ENCODE assay signal across 8 cellular contexts in the genomic region with DNA sequence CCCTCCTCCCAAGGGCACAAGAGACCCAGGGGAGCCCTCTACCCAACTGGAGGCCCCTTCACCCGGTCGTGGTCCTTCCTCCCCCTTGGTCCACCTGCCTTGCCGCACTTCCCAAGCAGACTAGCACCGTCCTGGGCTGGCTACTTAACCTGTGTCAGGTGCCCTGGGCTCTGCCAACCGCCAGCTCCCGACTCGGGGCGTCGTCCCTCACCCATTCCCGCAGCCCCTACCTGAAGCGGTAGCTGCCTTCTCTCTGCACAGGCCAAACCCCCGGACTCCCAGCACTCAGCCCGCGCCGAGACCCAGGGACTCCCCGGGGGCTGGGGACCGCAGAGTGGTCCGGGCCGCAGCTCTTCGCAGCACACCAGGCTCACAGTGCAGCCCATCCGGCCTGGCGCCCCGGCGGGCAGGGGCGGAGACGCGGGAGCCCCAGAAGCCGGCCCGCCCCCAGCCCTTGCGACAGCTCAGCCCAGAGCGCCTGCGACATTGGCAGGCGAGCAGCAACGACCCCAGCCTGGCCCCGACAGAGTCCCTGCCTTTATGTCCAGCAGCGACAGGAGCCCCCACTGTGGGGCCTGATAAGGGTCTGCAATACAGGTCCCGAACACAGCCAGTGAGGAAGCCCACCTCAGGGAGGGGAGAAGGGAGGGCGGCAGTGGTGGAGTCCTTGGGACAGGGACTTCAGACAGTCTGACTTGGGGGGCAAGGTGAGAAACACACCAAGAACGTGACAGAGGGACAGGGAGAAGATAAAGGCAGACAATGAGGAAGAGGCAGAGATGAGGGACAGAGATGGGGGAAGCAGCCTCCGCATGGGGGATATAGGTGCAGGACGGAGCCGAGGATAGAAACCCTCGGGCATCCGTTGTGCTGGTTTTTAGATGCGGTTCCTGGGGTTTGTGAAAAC. TPM values are rescaled to one million over a fixed set of nuclear protein-coding genes. Genes with fewer than 3 reads are reported as not detected.
A peak's percentile ranks its signal among the peaks of the same experiment; 100 is the strongest.
DNase-seq lines count a peak whose midpoint lies in the region; ATAC-seq and TF ChIP-seq lines count a peak whose summit lies in the region.

No MANE protein-coding gene starts in this region.

- in situ Hi-C loops in mammary epithelial cell (cut with MboI; ENCODE audit: low sequenced_read_pairs in 2 of 2): no loop called here

- H3K4me3 Mint-ChIP-seq in activated T-cell treated with anti-CD3 and anti-CD28 coated beads, Interleukin-2, amount 50 U/mL, for 4 hours: peak overlapping the region; percentile 60
- H3K4me3 Mint-ChIP-seq in activated B cell treated with CpG ODN at 0.5 μM for 24 hours (peak overlapping the region; percentile 70), immature natural killer cell (peak overlapping the region; percentile 69 to 85 (median 77))

- peaks cover 10% of the 10 kb centered on the region for H3K4me1 Mint-ChIP-seq in activated T-cell treated with anti-CD3 and anti-CD28 coated beads, Interleukin-2, amount 50 U/mL, for 4 hours (ENCODE audit: low read depth)
- H3K4me1 Mint-ChIP-seq in activated B cell treated with CpG ODN at 0.5 μM for 24 hours (peaks cover 10% of the 10 kb centered on the region), immature natural killer cell (peaks cover 13 to 21% of the 10 kb centered on the region in 2 donors)

- BruUV-seq in mammary epithelial cell (replicated peaks; lab: Mats Ljungman, UMichigan): no TSS peak

- ATAC-seq in activated T-cell treated with anti-CD3 and anti-CD28 coated beads, Interleukin-2, amount 50 U/mL, for 4 hours: peak; percentile 13 to 20
- no peak for ATAC-seq in activated B cell treated with CpG ODN at 0.5 μM for 24 hours (ENCODE audit: low read depth)

- TF ChIP-seq CTCF in activated B cell treated with CpG ODN at 0.5 μM for 24 hours (IDR thresholded peaks at IDR 0.05): no peak
- no peak for TF ChIP-seq CTCF in mammary epithelial cell (conservative IDR thresholded peaks at IDR 0.05 in 1 of 2, IDR thresholded peaks at IDR 0.05 in 1 of 2; ENCODE audit: extremely low read depth in 1 of 2, insufficient read depth in 1 of 2, low read depth in 1 of 2, low read length in 2 of 2)

- POLR2A ChIA-PET in activated B cell treated with CpG ODN at 0.5 μM for 24 hours (lab: Charles Lee): no interaction called here

- no peak overlapping the region for H3K27ac Mint-ChIP-seq in activated B cell treated with CpG ODN at 0.5 μM for 24 hours
- peak overlapping the region in 4 of 6 donors; percentile 38 to 79 (median 46) for H3K27ac Mint-ChIP-seq in immature natural killer cell

- H3K4me3 ChIP-seq in thymus (ENCODE audit: low read length) (peak overlapping the region; percentile 8), mammary epithelial cell (replicated peaks in 1 of 3; ENCODE audit: insufficient read depth in 1 of 3, low read depth in 2 of 3, low read length in 3 of 3) (no peak overlapping the region)

- no peaks in the 10 kb centered on the region for H4K20me1 ChIP-seq in mammary epithelial cell (ENCODE audit: insufficient read depth, low read length)

- peaks cover 6% of the 10 kb centered on the region for H3K27me3 ChIP-seq in thymus (ENCODE audit: control insufficient read depth, insufficient read depth)
- H3K27me3 ChIP-seq in mammary epithelial cell (ENCODE audit: insufficient read depth, low read length): no peaks in the 10 kb centered on the region

- H3K4me2 ChIP-seq in mammary epithelial cell (ENCODE audit: insufficient read depth, low read depth, low read length): no peak overlapping the region

- WGBS in thymus: 58% methylated on average over 45 of the region's 45 CpGs
- 80% methylated on average over 20 of the region's 45 CpGs for WGBS in mammary epithelial cell (ENCODE audit: low coverage, missing lambda C conversion rate)

- H3K36me3 ChIP-seq in thymus (ENCODE audit: control insufficient read depth, insufficient read depth): no peaks in the 10 kb centered on the region
- H3K36me3 ChIP-seq in mammary epithelial cell (ENCODE audit: insufficient read depth, low read length): no peaks in the 10 kb centered on the region

- intact Hi-C loops in activated B cell treated with CpG ODN at 0.5 μM for 24 hours (cut with micrococcal nuclease): loop anchor here (1.0 kb wide), 2 partner anchors 245 to 249 kb away; no protein-coding TSS in a partner anchor
- intact Hi-C loops in mammary epithelial cell (cut with micrococcal nuclease): loop anchor here (1.0 to 2.0 kb wide), 4 partner anchors 45 to 249 kb away; no protein-coding TSS in a partner anchor

- H3K9me3 ChIP-seq in thymus (ENCODE audit: control insufficient read depth): no peaks in the 10 kb centered on the region
- no peaks in the 10 kb centered on the region for H3K9me3 ChIP-seq in mammary epithelial cell (replicated peaks; ENCODE audit: insufficient read depth, low read length)

- no peaks in the 10 kb centered on the region for H3K36me3 Mint-ChIP-seq in activated T-cell treated with anti-CD3 and anti-CD28 coated beads, Interleukin-2, amount 50 U/mL, for 4 hours (ENCODE audit: insufficient read depth)
- H3K36me3 Mint-ChIP-seq in activated B cell treated with CpG ODN at 0.5 μM for 24 hours (ENCODE audit: low read depth): no peaks in the 10 kb centered on the region
- no peaks in the 10 kb centered on the region for H3K36me3 Mint-ChIP-seq in immature natural killer cell

- peak overlapping the region; percentile 25 for H3K27ac ChIP-seq in thymus (ENCODE audit: low read depth)
- H3K27ac ChIP-seq in mammary epithelial cell (ENCODE audit: insufficient read depth, low read depth, low read length): no peak overlapping the region

- no peaks in the 10 kb centered on the region for H3K4me1 ChIP-seq in thymus (ENCODE audit: control insufficient read depth, insufficient read depth, low read length)
- peaks cover 17% of the 10 kb centered on the region for H3K4me1 ChIP-seq in mammary epithelial cell (ENCODE audit: insufficient read depth, low read length)

- CTCF ChIA-PET in activated B cell treated with CpG ODN at 0.5 μM for 24 hours (lab: Charles Lee): interaction anchor here (1.2 to 2.9 kb wide), 2 partner anchors 244 to 248 kb away, joined by 3 to 18 read pairs; no protein-coding TSS in a partner anchor
- CTCF ChIA-PET in mammary epithelial cell (lab: Charles Lee; ENCODE audit: low non-redundant PET): interaction anchor here (0.5 to 1.6 kb wide), 4 partner anchors 9 to 317 kb away, joined by 3 to 8 read pairs (median 4); no protein-coding TSS in a partner anchor

- no peaks in the 10 kb centered on the region for H3K9me3 Mint-ChIP-seq in activated T-cell treated with anti-CD3 and anti-CD28 coated beads, Interleukin-2, amount 50 U/mL, for 4 hours
- H3K9me3 Mint-ChIP-seq in activated B cell treated with CpG ODN at 0.5 μM for 24 hours: no peaks in the 10 kb centered on the region
- H3K9me3 Mint-ChIP-seq in immature natural killer cell: no peaks in the 10 kb centered on the region

- H3K79me2 ChIP-seq in mammary epithelial cell (ENCODE audit: insufficient read depth, low read length): no peaks in the 10 kb centered on the region

- DNase-seq in activated T-cell treated with anti-CD3 and anti-CD28 coated beads, Interleukin-2, amount 50 U/mL, for 4 hours: no peak
- DNase-seq in activated T-cell treated with anti-CD3 and anti-CD28 coated beads for 4 hours (no peak), activated B cell treated with CpG ODN at 0.5 μM for 24 hours (no peak), immature natural killer cell (peak in 2 of 3 donors; percentile 13 to 19), mammary epithelial cell (no peak), anterior cingulate cortex (lab: John Stamatoyannopoulos, UW) (no peak)
- DNase-seq in stimulated activated CD4-positive, alpha-beta T cell treated with anti-CD3 and anti-CD28 coated beads, Interleukin-4, amount 100 ng/mL, for 24 hours: no peak

- dilution Hi-C loops in mammary epithelial cell (cut with HindIII; ENCODE audit: low sequenced_read_pairs): no loop called here

- no peak overlapping the region for H3K9ac ChIP-seq in mammary epithelial cell (ENCODE audit: insufficient read depth, low read length)

- peaks cover 3% of the 10 kb centered on the region for H3K27me3 Mint-ChIP-seq in activated T-cell treated with anti-CD3 and anti-CD28 coated beads, Interleukin-2, amount 50 U/mL, for 4 hours (ENCODE audit: low read depth)
- peaks cover 8% of the 10 kb centered on the region for H3K27me3 Mint-ChIP-seq in activated B cell treated with CpG ODN at 0.5 μM for 24 hours
- peaks cover 2 to 10% (median 7%) of the 10 kb centered on the region in 3 donors for H3K27me3 Mint-ChIP-seq in immature natural killer cell (ENCODE audit: low read depth in 3 of 3)

- no peak overlapping the region for H2AFZ ChIP-seq in mammary epithelial cell (ENCODE audit: low read depth, low read length)

RNA-seq across cellular contexts. Expression of a gene that starts 31.0 kb away (rescaled TPM):
- 1 to 10 TPM in 1 of 3 donors, under 1 TPM in 2; 0.50 to 1.2 (median 0.54) TPM for total RNA-seq in activated T-cell treated with anti-CD3 and anti-CD28 coated beads, Interleukin-2, amount 50 U/mL, for 4 hours
- total RNA-seq in activated B cell treated with CpG ODN at 0.5 μM for 24 hours (0.10 and 0.13 TPM in 2 replicates), mammary epithelial cell (10 to 100 TPM in 1 of 2 donors, under 1 TPM in 1; 0.80 to 20.0 TPM)
- polyA plus RNA-seq in immature natural killer cell (under 1 TPM in 1 of 3 donors, not detected in 2; 0.40 TPM), thymus (21.3 TPM), mammary epithelial cell (0.46 TPM)
- 11.9 TPM for polyA minus RNA-seq in mammary epithelial cell

RNA-seq across cellular contexts. Expression of a gene that starts 35.2 kb away (rescaled TPM):
- under 1 TPM in 2 of 3 donors, not detected in 1; 0.16 to 0.38 TPM for total RNA-seq in activated T-cell treated with anti-CD3 and anti-CD28 coated beads, Interleukin-2, amount 50 U/mL, for 4 hours
- total RNA-seq in activated B cell treated with CpG ODN at 0.5 μM for 24 hours (0.53 TPM in 1 of 2 replicates, not detected in the other), mammary epithelial cell (not detected)
- polyA plus RNA-seq in immature natural killer cell (under 1 TPM in 1 of 3 donors, not detected in 2; 0.50 TPM), thymus (5.4 TPM), mammary epithelial cell (not detected)
- not detected for polyA minus RNA-seq in mammary epithelial cell

Comparison
In these comparisons a context has a peak if more than half of its experiments do, and no peak if none do; other contexts are left out.
1. DNase-seq: peak in immature natural killer cell (2 of 3); none in activated T-cell treated with anti-CD3 and anti-CD28 coated beads, Interleukin-2, amount 50 U/mL, for 4 hours (single experiment), activated T-cell treated with anti-CD3 and anti-CD28 coated beads for 4 hours (single experiment), activated B cell treated with CpG ODN at 0.5 μM for 24 hours (single experiment), stimulated activated CD4-positive, alpha-beta T cell treated with anti-CD3 and anti-CD28 coated beads, Interleukin-4, amount 100 ng/mL, for 24 hours (single experiment), mammary epithelial cell (single experiment) and anterior cingulate cortex (0 of 58).
2. Peak in every context shown above with its lines, with median percentiles within 50 percentile points of each other: H3K4me3 Mint-ChIP-seq.